Comparison of ENCODE assay signal across 16 cellular contexts in the genomic region with DNA sequence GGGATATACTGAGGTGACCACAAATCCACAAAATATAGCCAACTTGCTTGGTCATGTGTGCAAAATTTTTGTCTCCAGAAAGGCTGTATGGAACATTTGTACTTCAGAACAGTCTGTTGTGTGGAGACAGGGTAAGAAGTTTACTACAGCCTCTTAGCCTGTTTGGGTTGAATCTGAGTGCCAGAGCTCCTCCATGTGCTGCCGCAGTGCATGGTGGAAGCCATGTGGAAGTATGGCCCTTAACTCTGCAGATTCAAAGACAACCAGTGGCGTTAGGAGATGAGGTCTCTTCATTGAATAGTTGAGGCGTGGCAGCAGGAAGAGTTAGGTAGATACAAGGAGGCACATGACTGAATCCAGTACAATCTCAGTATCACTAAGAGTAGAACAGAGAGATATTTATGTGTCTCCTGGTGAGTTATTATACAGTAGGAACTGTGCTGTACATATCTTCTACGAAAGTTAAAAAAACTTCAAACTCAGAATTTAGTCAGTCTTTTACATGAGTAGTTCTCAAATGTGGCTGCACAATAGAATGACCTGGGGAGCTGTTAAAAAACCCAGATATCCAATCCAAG. TPM values are rescaled to one million over a fixed set of nuclear protein-coding genes. Genes with fewer than 3 reads are reported as not detected.
A peak's percentile ranks its signal among the peaks of the same experiment; 100 is the strongest.
DNase-seq lines count a peak whose midpoint lies in the region; ATAC-seq and TF ChIP-seq lines count a peak whose summit lies in the region.
"Had no signal": no experiment of that assay in that cellular context is flagged by ENCODE, and none has a peak within 500 bp of the region (broad histone marks: within the 10 kb centered on the region; RNA-seq: fewer than 3 reads in every experiment).

No MANE protein-coding gene starts in this region.

- H3K4me3 Mint-ChIP-seq in activated T-cell treated with anti-CD3 and anti-CD28 coated beads, Interleukin-2, amount 50 U/mL, for 72 hours = no peak overlapping the region
- no peak overlapping the region for H3K4me3 Mint-ChIP-seq in activated naive CD8-positive, alpha-beta T cell treated with anti-CD3 and anti-CD28 coated beads for 36 hours
- no peak overlapping the region for H3K4me3 Mint-ChIP-seq in stimulated activated memory B cell treated with anti-CD40 and anti-IgM and Interleukin-4, amounts not matched to agents 10 μg/mL and 1 μg/mL and 100 μg/mL, for 72 hours

- H3K27me3 ChIP-seq in Panc1 (ENCODE audit: control insufficient read depth, insufficient read depth, low read length) = no peaks in the 10 kb centered on the region

- TF ChIP-seq CTCF in Panc1 (IDR thresholded peaks at IDR 0.05) = no peak

- ATAC-seq in activated T-cell treated with anti-CD3 and anti-CD28 coated beads, Interleukin-2, amount 50 U/mL, for 72 hours (replicated peaks in 1 of 2) = peak in 1 of 2 donors; percentile 57
- ATAC-seq in Panc1 = peak; percentile 67; the same call in 1 of the 2 replicates
- no peak for ATAC-seq in stimulated activated memory B cell treated with anti-CD40 and anti-IgM and Interleukin-4, amounts not matched to agents 10 μg/mL and 1 μg/mL and 100 μg/mL, for 72 hours
- ATAC-seq: A549, Right ventricle myocardium inferior had no signal

- BruUV-seq in Panc1 (replicated peaks; lab: Mats Ljungman, UMichigan) = no TSS peak

- no peaks in the 10 kb centered on the region for H3K9me3 Mint-ChIP-seq in activated T-cell treated with anti-CD3 and anti-CD28 coated beads, Interleukin-2, amount 50 U/mL, for 72 hours
- H3K9me3 Mint-ChIP-seq in activated naive CD8-positive, alpha-beta T cell treated with anti-CD3 and anti-CD28 coated beads for 36 hours = no peaks in the 10 kb centered on the region
- no peaks in the 10 kb centered on the region for H3K9me3 Mint-ChIP-seq in stimulated activated memory B cell treated with anti-CD40 and anti-IgM and Interleukin-4, amounts not matched to agents 10 μg/mL and 1 μg/mL and 100 μg/mL, for 72 hours

- in situ Hi-C loops in Panc1 (cut with HindIII; ENCODE audit: low pct_unique_long_range_greater_than_20kb, low sequenced_read_pairs) = no loop called here

- no peak for DNase-seq in activated T-cell treated with anti-CD3 and anti-CD28 coated beads, Interleukin-2, amount 50 U/mL, for 72 hours
- DNase-seq in activated T-cell treated with anti-CD3 and anti-CD28 coated beads, Interleukin-2, amount 50 U/mL, for 48 hours = no peak
- no peak for DNase-seq in Panc1 (ENCODE audit: low read depth, low spot score)
- no peak for DNase-seq in activated naive CD8-positive, alpha-beta T cell treated with anti-CD3 and anti-CD28 coated beads for 36 hours
- DNase-seq in HuH-7.5 (ENCODE audit: low spot score) = no peak
- DNase-seq in SHP77 (lab: John Stamatoyannopoulos, UW) = no peak
- DNase-seq in cerebellum (ENCODE audit: low spot score) = no peak
- DNase-seq: COR-L47, HCEC 1CT, NCI-H1092, NCI-H1694 treated with DMSO at 0.1 percent for 48 hours, NCI-H446 had no signal

- no peaks in the 10 kb centered on the region for H3K27me3 Mint-ChIP-seq in activated T-cell treated with anti-CD3 and anti-CD28 coated beads, Interleukin-2, amount 50 U/mL, for 72 hours (ENCODE audit: low read depth)
- no peaks in the 10 kb centered on the region for H3K27me3 Mint-ChIP-seq in activated naive CD8-positive, alpha-beta T cell treated with anti-CD3 and anti-CD28 coated beads for 36 hours
- no peaks in the 10 kb centered on the region for H3K27me3 Mint-ChIP-seq in stimulated activated memory B cell treated with anti-CD40 and anti-IgM and Interleukin-4, amounts not matched to agents 10 μg/mL and 1 μg/mL and 100 μg/mL, for 72 hours

- H3K9me3 ChIP-seq in Panc1 (ENCODE audit: control insufficient read depth, insufficient read depth, low read depth, low read length) = no peaks in the 10 kb centered on the region
- H3K9me3 ChIP-seq: A549 had no signal

- intact Hi-C loops in Panc1 (cut with micrococcal nuclease; ENCODE audit: unreplicated experiment) = no loop called here

- CTCF ChIA-PET in Panc1 (lab: Charles Lee) = no interaction called here

- H3K4me3 ChIP-seq in Panc1 (ENCODE audit: low read depth in 2 of 2, low read length in 2 of 2) = no peak overlapping the region
- H3K4me3 ChIP-seq: A549 had no signal

- H3K4me1 ChIP-seq in Panc1 (ENCODE audit: control insufficient read depth, insufficient read depth, low read length) = no peaks in the 10 kb centered on the region
- H3K4me1 ChIP-seq: A549 had no signal

- H3K27ac ChIP-seq in Panc1 (ENCODE audit: low read length) = no peak overlapping the region
- H3K27ac ChIP-seq: A549, C4-2B had no signal

- peak overlapping the region; percentile 67 for H3K27ac Mint-ChIP-seq in activated T-cell treated with anti-CD3 and anti-CD28 coated beads, Interleukin-2, amount 50 U/mL, for 72 hours
- peak overlapping the region; percentile 65 for H3K27ac Mint-ChIP-seq in activated naive CD8-positive, alpha-beta T cell treated with anti-CD3 and anti-CD28 coated beads for 36 hours
- peak overlapping the region; percentile 68 for H3K27ac Mint-ChIP-seq in stimulated activated memory B cell treated with anti-CD40 and anti-IgM and Interleukin-4, amounts not matched to agents 10 μg/mL and 1 μg/mL and 100 μg/mL, for 72 hours

- peaks cover 9 to 34% of the 10 kb centered on the region in 2 donors for H3K36me3 Mint-ChIP-seq in activated T-cell treated with anti-CD3 and anti-CD28 coated beads, Interleukin-2, amount 50 U/mL, for 72 hours (ENCODE audit: insufficient read depth in 2 of 2)
- H3K36me3 Mint-ChIP-seq in activated naive CD8-positive, alpha-beta T cell treated with anti-CD3 and anti-CD28 coated beads for 36 hours = peaks cover 39% of the 10 kb centered on the region
- peaks cover 34% of the 10 kb centered on the region for H3K36me3 Mint-ChIP-seq in stimulated activated memory B cell treated with anti-CD40 and anti-IgM and Interleukin-4, amounts not matched to agents 10 μg/mL and 1 μg/mL and 100 μg/mL, for 72 hours

- peaks cover 32% of the 10 kb centered on the region for H3K4me1 Mint-ChIP-seq in activated T-cell treated with anti-CD3 and anti-CD28 coated beads, Interleukin-2, amount 50 U/mL, for 72 hours (ENCODE audit: low read depth)
- H3K4me1 Mint-ChIP-seq in activated naive CD8-positive, alpha-beta T cell treated with anti-CD3 and anti-CD28 coated beads for 36 hours = peaks cover 24% of the 10 kb centered on the region
- H3K4me1 Mint-ChIP-seq in stimulated activated memory B cell treated with anti-CD40 and anti-IgM and Interleukin-4, amounts not matched to agents 10 μg/mL and 1 μg/mL and 100 μg/mL, for 72 hours = peaks cover 19% of the 10 kb centered on the region

- POLR2A ChIA-PET in Panc1 (lab: Charles Lee) = no interaction called here

- peaks cover 28% of the 10 kb centered on the region for H3K36me3 ChIP-seq in Panc1 (ENCODE audit: control insufficient read depth, insufficient read depth, low read length)

RNA-seq across cellular contexts. Expression of gene EIF2A, which starts 9.4 kb away (rescaled TPM):
- total RNA-seq in activated T-cell treated with anti-CD3 and anti-CD28 coated beads, Interleukin-2, amount 50 U/mL, for 72 hours = 100 to 1,000 TPM; 131 to 149 TPM
- total RNA-seq in Panc1 (2021; ENCODE audit: unreplicated experiment) (70.0 TPM), cerebellum (124 TPM)
- polyA plus RNA-seq in Panc1 (2012; ENCODE audit: insufficient read length) = 42.4 TPM
- total RNA-seq in activated naive CD8-positive, alpha-beta T cell treated with anti-CD3 and anti-CD28 coated beads for 36 hours = 100 to 1,000 TPM; 147 to 149 TPM

RNA-seq across cellular contexts. Expression of gene SERP1, which starts 9.7 kb away (rescaled TPM):
- 100 to 1,000 TPM; 123 to 148 TPM for total RNA-seq in activated T-cell treated with anti-CD3 and anti-CD28 coated beads, Interleukin-2, amount 50 U/mL, for 72 hours
- total RNA-seq in Panc1 (2021; ENCODE audit: unreplicated experiment) (75.0 TPM), cerebellum (73.7 TPM)
- 204 TPM for polyA plus RNA-seq in Panc1 (2012; ENCODE audit: insufficient read length)
- 100 to 1,000 TPM; 121 to 123 TPM for total RNA-seq in activated naive CD8-positive, alpha-beta T cell treated with anti-CD3 and anti-CD28 coated beads for 36 hours

RNA-seq across cellular contexts. Expression of gene SELENOT, which starts 47.2 kb away (rescaled TPM):
- 100 to 1,000 TPM in 1 of 2 donors, 10 to 100 TPM in 1; 95.9 to 104 TPM for total RNA-seq in activated T-cell treated with anti-CD3 and anti-CD28 coated beads, Interleukin-2, amount 50 U/mL, for 72 hours
- total RNA-seq in Panc1 (2021; ENCODE audit: unreplicated experiment) (114 TPM), cerebellum (77.0 TPM)
- 75.4 TPM for polyA plus RNA-seq in Panc1 (2012; ENCODE audit: insufficient read length)
- total RNA-seq in activated naive CD8-positive, alpha-beta T cell treated with anti-CD3 and anti-CD28 coated beads for 36 hours = 100 to 1,000 TPM; 107 to 110 TPM
